Comparison of ENCODE assay signal across 23 cellular contexts in the genomic region with DNA sequence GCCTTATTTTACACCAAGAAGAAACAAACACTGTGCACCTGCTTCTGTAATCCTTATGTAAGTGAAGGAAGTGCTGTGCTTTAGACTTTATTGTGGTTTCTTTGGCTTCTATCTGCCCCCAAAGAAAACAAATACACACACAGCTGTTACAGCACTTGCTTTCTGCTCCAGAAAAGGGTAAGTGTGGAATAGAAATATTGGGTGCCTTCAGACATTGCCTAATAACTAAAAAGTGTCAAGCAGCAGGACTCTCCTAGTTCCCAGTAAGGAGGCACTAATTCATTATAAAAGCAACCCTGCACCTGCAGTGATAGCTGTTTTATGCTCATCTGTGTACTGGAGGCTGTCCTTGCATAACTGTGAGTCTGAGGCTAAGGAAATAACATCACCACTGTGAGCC. TPM values are rescaled to one million over a fixed set of nuclear protein-coding genes. Genes with fewer than 3 reads are reported as not detected.
A peak's percentile ranks its signal among the peaks of the same experiment; 100 is the strongest.
DNase-seq lines count a peak whose midpoint lies in the region; ATAC-seq, FAIRE-seq and TF ChIP-seq lines count a peak whose summit lies in the region.
"Had no signal": no experiment of that assay in that cellular context is flagged by ENCODE, and none has a peak within 500 bp of the region (broad histone marks: within the 10 kb centered on the region; RNA-seq: fewer than 3 reads in every experiment).

No MANE protein-coding gene starts in this region.

- no peak overlapping the region for H3K4me2 ChIP-seq in GM12878 (ENCODE audit: control insufficient read depth, insufficient read depth)

- H3K4me3 ChIP-seq in heart right ventricle = no peak overlapping the region
- no peak overlapping the region for H3K4me3 ChIP-seq in GM12878
- H3K4me3 ChIP-seq: MG63, SK-N-MC had no signal

- no peak overlapping the region for H2AFZ ChIP-seq in GM12878 (ENCODE audit: control insufficient read depth, low read depth, low read length)

- FAIRE-seq in GM12878 (lab: Jason Lieb, UNC) = no peak
- FAIRE-seq: H1 had no signal

- H3K9me3 ChIP-seq in heart right ventricle (peaks cover 0 to 6% (median 0%) of the 10 kb centered on the region in 11 donors), GM12878 (replicated peaks; ENCODE audit: control insufficient read depth, insufficient read depth, low read length) (no peaks in the 10 kb centered on the region; the same call in 2 of the 3 replicates)
- H3K9me3 ChIP-seq: Caco-2, MG63 had no signal

- TF ChIP-seq POLR2A in GM12878 (IDR thresholded peaks at IDR 0.05; ENCODE audit: low read depth, low read length) = no peak

- CTCF ChIA-PET in GM12878 (lab: Yijun Ruan, JAX) = interaction anchor here (0.6 to 2.8 kb wide), 6 partner anchors 8 to 481 kb away, joined by 3 to 9 read pairs (median 4); no protein-coding TSS in a partner anchor

- no peak for TF ChIP-seq EP300 in GM12878 (IDR thresholded peaks at IDR 0.05; ENCODE audit: borderline replicate concordance in 1 of 2, control insufficient read depth in 1 of 2, low read depth in 2 of 2, low read length in 2 of 2)

- H3K27me3 ChIP-seq in heart right ventricle (no peaks in the 10 kb centered on the region), GM12878 (replicated peaks in 1 of 2; ENCODE audit: control insufficient read depth in 2 of 2, insufficient read depth in 2 of 2, low read length in 1 of 2) (no peaks in the 10 kb centered on the region)
- H3K27me3 ChIP-seq: MG63 had no signal

- DNase-seq in heart right ventricle (no peak), left cardiac atrium (no peak), LHCN-M2 (ENCODE audit: low read depth) (peak; percentile 77), GM12878 (ENCODE audit: low read depth, low spot score) (no peak), NCI-H1105 (lab: John Stamatoyannopoulos, UW) (no peak), hepatic stellate cell (ENCODE audit: low spot score) (no peak), substantia nigra (lab: John Stamatoyannopoulos, UW) (no peak), NCI-H2081 (lab: John Stamatoyannopoulos, UW) (no peak)
- DNase-seq: Caco-2; CD4-positive, alpha-beta memory T cell; GDM1; Kasumi-1; MG63; NCI-H1092; NCI-H1436 treated with DMSO at 0.1 percent for 48 hours; NCI-H2029; SHP77 treated with DMSO at 0.1 percent for 48 hours had no signal

- SMC1A ChIA-PET in GM12878 (lab: Charles Lee; ENCODE audit: uncharacterized antibody, unreplicated experiment) = interaction anchor here (0.6 to 8.4 kb wide), 6 partner anchors 11 to 205 kb away, joined by 3 to 131 read pairs (median 9); no protein-coding TSS in a partner anchor

- no peak overlapping the region for H3K9ac ChIP-seq in GM12878 (ENCODE audit: control insufficient read depth, insufficient read depth, low read length)

- no TSS peak for BruUV-seq in GM12878 (replicated peaks; lab: Mats Ljungman, UMichigan)

- no peaks in the 10 kb centered on the region for H4K20me1 ChIP-seq in GM12878 (ENCODE audit: control insufficient read depth, insufficient read depth)

- H3K36me3 ChIP-seq in heart right ventricle = no peaks in the 10 kb centered on the region
- H3K36me3 ChIP-seq in GM12878 (ENCODE audit: control insufficient read depth in 2 of 2, insufficient read depth in 2 of 2, low read length in 1 of 2) = no peaks in the 10 kb centered on the region
- H3K36me3 ChIP-seq: MG63 had no signal

- H3K79me2 ChIP-seq in GM12878 (ENCODE audit: control insufficient read depth, insufficient read depth, low read length) = no peaks in the 10 kb centered on the region

- in situ Hi-C loops in GM12878 (cut with MboI) = no loop called here

- H3K4me1 ChIP-seq in heart right ventricle = no peaks in the 10 kb centered on the region
- H3K4me1 ChIP-seq in GM12878 (ENCODE audit: control insufficient read depth, insufficient read depth, low read length) = no peaks in the 10 kb centered on the region
- H3K4me1 ChIP-seq: Caco-2 had no signal

- ATAC-seq in heart right ventricle (peak in 5 of 8 donors; percentile 20 to 83 (median 56)), left cardiac atrium (no peak), GM12878 (peak; percentile 49; the same call in 2 of the 3 replicates)
- ATAC-seq: HCT116 had no signal

- TF ChIP-seq RAD21 in GM12878 (IDR thresholded peaks at IDR 0.05; ENCODE audit: insufficient read depth, low read depth, low read length) = no peak

- POLR2A ChIA-PET in GM12878 (lab: Charles Lee) = interaction anchor here (0.5 to 1.4 kb wide), 4 partner anchors 12 to 58 kb away, joined by 3 to 5 read pairs (median 4); no protein-coding TSS in a partner anchor

- RAD21 ChIA-PET in GM12878 (lab: Charles Lee; ENCODE audit: unreplicated experiment) = interaction anchor here (1.3 to 2.5 kb wide), 7 partner anchors 11 to 46 kb away, joined by 3 to 19 read pairs (median 4); no protein-coding TSS in a partner anchor

- intact Hi-C loops in heart right ventricle (cut with DNase I) (no loop called here), left cardiac atrium (cut with DNase I) (no loop called here), GM12878 (cut with micrococcal nuclease; ENCODE audit: unreplicated experiment) (no loop called here)

- TF ChIP-seq CTCF in heart right ventricle (IDR thresholded peaks at IDR 0.05) (no peak), GM12878 (IDR thresholded peaks at IDR 0.05 in 2 of 3, conservative IDR thresholded peaks at IDR 0.05 in 1 of 3; ENCODE audit: control insufficient read depth in 2 of 3, extremely low read depth in 1 of 3, insufficient read depth in 1 of 3, low read depth in 3 of 3, low read length in 3 of 3) (no peak)

- peak overlapping the region in 2 of 10 donors; percentile 11 to 36 for H3K27ac ChIP-seq in heart right ventricle
- no peak overlapping the region for H3K27ac ChIP-seq in GM12878 (ENCODE audit: control insufficient read depth, insufficient read depth)
- H3K27ac ChIP-seq in substantia nigra (ENCODE audit: low read depth, low read length, poor library complexity, severe bottlenecking) = no peak overlapping the region
- H3K27ac ChIP-seq: RWPE1, SK-N-MC had no signal

TF ChIP-seq in GM12878, 131 proteins besides CTCF, POLR2A, EP300 and RAD21:
- TF ChIP-seq BHLHE40 (IDR thresholded peaks at IDR 0.05; ENCODE audit: borderline replicate concordance in 1 of 2, low read depth in 2 of 2, low read length in 1 of 2) (peak in 1 of 2 experiments; percentile 7; a peak in 1 of 4 replicates), CHD1 (IDR thresholded peaks at IDR 0.05; ENCODE audit: low read depth, low read length) (no peak)

RNA-seq across cellular contexts. Expression of gene PRRX1, which starts 23.4 kb away (rescaled TPM):
- total RNA-seq in heart right ventricle = 100 to 1,000 TPM in 6 of 10 donors, 10 to 100 TPM in 4; 29.7 to 113 (median 104) TPM
- polyA plus RNA-seq in heart right ventricle = 10 to 100 TPM; 23.0 to 25.6 TPM
- total RNA-seq in left cardiac atrium = 10 to 100 TPM; 31.4 to 38.6 TPM
- total RNA-seq in LHCN-M2 (2014; rRNA removed) = 3.5 and 3.7 TPM in 2 replicates
- 0.79 TPM for polyA plus RNA-seq in LHCN-M2 (2012)
- 30.6 and 33.8 TPM in 2 replicates for total RNA-seq in GM12878 (2013; cell fraction: nucleolus; rRNA removed)
- total RNA-seq in GM12878 (2014; rRNA removed) = 2.7 and 3.7 TPM in 2 replicates
- total RNA-seq in GM12878 (2014; rRNA removed; fragmentation: Illumina TruSeq; extraction: Trizol) = 1.3 and 2.4 TPM in 2 replicates
- 2.0 and 2.8 TPM in 2 replicates for total RNA-seq in GM12878 (2021)
- polyA plus RNA-seq in GM12878 (2011; ENCODE audit: low read depth) = 0.16 TPM
- polyA plus RNA-seq in GM12878 (2011; rRNA removed) = 48.2 and 64.6 TPM in 2 replicates
- 35.9 and 39.3 TPM in 2 replicates for polyA plus RNA-seq in GM12878 (2011; cell fraction: cytosol; rRNA removed)
- polyA plus RNA-seq in GM12878 (2011; cell fraction: nucleus; rRNA removed) = 34.2 and 44.6 TPM in 2 replicates
- 0.26 and 0.56 TPM in 2 replicates for polyA plus RNA-seq in GM12878 (2012)
- 1.6 and 5.1 TPM in 2 replicates for polyA plus RNA-seq in GM12878 (2014; fragmentation: Illumina TruSeq; extraction: Trizol)
- under 1 TPM; 0.42 to 0.48 TPM for polyA plus RNA-seq in GM12878 (2014; fragmentation: Nextera tagmentation; extraction: Ambion mirVana)
- 1.4 and 2.2 TPM in 2 replicates for polyA plus RNA-seq in GM12878 (2014; rRNA removed)
- polyA plus RNA-seq in GM12878 (2016; fragmentation: Nextera tagmentation; extraction: Ambion mirVana) = 1 to 10 TPM in 1 of 2 experiments, under 1 TPM in 1; 0.67 to 1.3 TPM
- polyA minus RNA-seq in GM12878 (2011; rRNA and poly(A)+ RNA removed) = 63.7 and 81.4 TPM in 2 replicates
- 24.7 and 24.9 TPM in 2 replicates for polyA minus RNA-seq in GM12878 (2011; cell fraction: cytosol; rRNA and poly(A)+ RNA removed)
- polyA minus RNA-seq in GM12878 (2011; cell fraction: nucleus; rRNA and poly(A)+ RNA removed) = 22.6 and 31.6 TPM in 2 replicates
- total RNA-seq: Caco-2; CD4-positive, alpha-beta memory T cell; H1; NCI-H460 had no signal
- polyA plus RNA-seq: CD4-positive, alpha-beta memory T cell; H1; IgD-negative memory B cell had no signal

Comparison
In these comparisons a context has a peak if more than half of its experiments do, and no peak if none do; other contexts are left out.
1. ATAC-seq: peak in heart right ventricle (5 of 8) and GM12878 (single experiment); none in left cardiac atrium (0 of 2).